Comparison of ENCODE assay signal across 9 cellular contexts in the genomic region with DNA sequence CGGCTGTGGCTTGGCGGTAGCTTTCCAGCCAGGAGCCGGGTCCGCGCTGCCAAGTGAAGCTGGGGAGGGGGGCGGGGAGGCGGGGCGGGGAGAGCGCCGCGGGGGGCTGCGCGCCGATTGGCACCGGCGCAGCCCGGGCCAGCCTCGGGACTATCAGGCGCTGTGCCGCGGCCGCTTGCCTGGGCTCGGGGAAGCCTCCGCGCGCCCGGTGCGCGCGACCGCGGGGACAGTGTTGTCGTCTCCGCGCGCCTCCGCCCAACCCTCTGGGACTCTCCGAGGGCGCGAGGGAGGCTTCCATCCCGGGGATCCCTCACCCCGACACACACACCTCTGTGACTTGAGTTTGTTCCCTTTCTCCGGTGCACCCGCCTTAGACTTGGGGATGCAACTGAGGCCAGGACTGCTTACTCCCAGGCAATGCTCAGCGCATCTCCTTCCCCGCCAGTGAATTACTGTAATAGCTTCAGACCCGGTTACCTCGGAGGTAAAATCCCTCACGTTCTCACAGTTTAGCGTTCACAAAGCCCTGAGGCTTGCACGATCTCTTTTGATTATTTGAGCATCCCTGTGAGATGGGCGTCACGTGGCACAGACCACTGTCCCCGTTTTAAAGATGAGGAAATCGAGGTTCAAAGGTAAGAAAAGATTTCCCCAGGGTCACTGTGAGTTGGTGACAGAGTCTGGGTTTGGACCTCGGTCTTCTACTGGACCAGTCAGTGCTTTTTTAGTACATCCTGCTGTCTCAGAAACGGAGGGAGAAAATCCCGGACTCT. TPM values are rescaled to one million over a fixed set of nuclear protein-coding genes. Genes with fewer than 3 reads are reported as not detected.
DNase-seq lines count a peak whose midpoint lies in the region; ATAC-seq, FAIRE-seq and TF ChIP-seq lines count a peak whose summit lies in the region.
"Had no signal": no experiment of that assay in that cellular context is flagged by ENCODE, and none has a peak within 500 bp of the region (broad histone marks: within the 10 kb centered on the region; RNA-seq: fewer than 3 reads in every experiment).

A gene (minus strand): TSS at position 26 of the 773 bp plus-strand sequence. CDS start 92 bp downstream, outside the sequence.

- FAIRE-seq in GM12878 (lab: Jason Lieb, UNC) = no peak
- FAIRE-seq in GM19239 (lab: Jason Lieb, UNC) = no peak

- ATAC-seq in GM12878 (no peak), GM18502 (IDR thresholded peaks at IDR 0.05; ENCODE audit: poor library complexity, unreplicated experiment) (no peak)

- H3K4me1 ChIP-seq in BE2C (no peaks in the 10 kb centered on the region), GM12878 (ENCODE audit: control insufficient read depth, insufficient read depth, low read length) (no peaks in the 10 kb centered on the region), mesodermal cell (ENCODE audit: control insufficient read depth, insufficient read depth, low read length, poor library complexity, severe bottlenecking) (peaks cover 12% of the 10 kb centered on the region), adrenal gland (replicated peaks in 1 of 2) (peaks cover 7 to 30% of the 10 kb centered on the region in 2 donors)

- no peak within 1 kb of the TSS for H3K9ac ChIP-seq in GM12878 (ENCODE audit: control insufficient read depth, insufficient read depth, low read length)

- H3K36me3 ChIP-seq in BE2C (no peaks in the 10 kb centered on the region), GM12878 (ENCODE audit: control insufficient read depth in 2 of 2, insufficient read depth in 2 of 2, low read length in 1 of 2) (no peaks in the 10 kb centered on the region), mesodermal cell (ENCODE audit: control insufficient read depth, insufficient read depth, low read length) (no peaks in the 10 kb centered on the region), adrenal gland (replicated peaks in 1 of 2) (no peaks in the 10 kb centered on the region)

- no peak for TF ChIP-seq POLR2A in GM12878 (IDR thresholded peaks at IDR 0.05; ENCODE audit: low read depth, low read length)
- TF ChIP-seq POLR2A in adrenal gland (IDR thresholded peaks at IDR 0.05) = no peak

- no peak for TF ChIP-seq EP300 in Ishikawa (IDR thresholded peaks at IDR 0.05; ENCODE audit: borderline replicate concordance)
- TF ChIP-seq EP300 in GM12878 (IDR thresholded peaks at IDR 0.05; ENCODE audit: borderline replicate concordance in 1 of 2, control insufficient read depth in 1 of 2, low read depth in 2 of 2, low read length in 2 of 2) = no peak

- intact Hi-C loops in GM12878 (cut with micrococcal nuclease; ENCODE audit: unreplicated experiment) = no loop called here
- intact Hi-C loops in adrenal gland (cut with DNase I) = no loop called here

- no peaks in the 10 kb centered on the region for H3K79me2 ChIP-seq in GM12878 (ENCODE audit: control insufficient read depth, insufficient read depth, low read length)

- RAD21 ChIA-PET in GM12878 (lab: Charles Lee; ENCODE audit: unreplicated experiment) = no interaction called here

- H2AFZ ChIP-seq in GM12878 (ENCODE audit: control insufficient read depth, low read depth, low read length) = no peak within 1 kb of the TSS

- H3K9me3 ChIP-seq in BE2C = no peaks in the 10 kb centered on the region
- H3K9me3 ChIP-seq in GM12878 (replicated peaks; ENCODE audit: control insufficient read depth, insufficient read depth, low read length) = no peaks in the 10 kb centered on the region
- H3K9me3 ChIP-seq in mesodermal cell (ENCODE audit: control insufficient read depth, low read length) = no peaks in the 10 kb centered on the region
- H3K9me3 ChIP-seq in adrenal gland (replicated peaks in 1 of 3) = no peaks in the 10 kb centered on the region

- H3K27ac ChIP-seq in GM12878 (ENCODE audit: control insufficient read depth, insufficient read depth) = no peak within 1 kb of the TSS
- no peak within 1 kb of the TSS for H3K27ac ChIP-seq in mesodermal cell (ENCODE audit: low read depth, low read length, severe bottlenecking)
- no peak within 1 kb of the TSS for H3K27ac ChIP-seq in adrenal gland

- peak; percentile 20 for DNase-seq in BE2C
- DNase-seq in GM12878 (ENCODE audit: low read depth, low spot score) = no peak
- DNase-seq in adrenal gland = no peak
- DNase-seq in GM19239 (ENCODE audit: insufficient read length, low spot score) = no peak
- no peak for DNase-seq in activated effector memory CD4-positive, alpha-beta T cell treated with anti-CD3 and anti-CD28 coated beads, Interleukin-2, amount 50 U/mL, for 16 hours

- CTCF ChIA-PET in GM12878 (lab: Yijun Ruan, JAX) = no interaction called here

- in situ Hi-C loops in GM12878 (cut with MboI) = no loop called here

- TF ChIP-seq RAD21 in Ishikawa (IDR thresholded peaks at IDR 0.05; ENCODE audit: low read depth) (no peak), GM12878 (IDR thresholded peaks at IDR 0.05; ENCODE audit: insufficient read depth, low read depth, low read length) (no peak)

- TF ChIP-seq CTCF in BE2C (IDR thresholded peaks at IDR 0.05; ENCODE audit: low read depth, low read length) (no peak), GM12878 (IDR thresholded peaks at IDR 0.05 in 2 of 3, conservative IDR thresholded peaks at IDR 0.05 in 1 of 3; ENCODE audit: control insufficient read depth in 2 of 3, extremely low read depth in 1 of 3, insufficient read depth in 1 of 3, low read depth in 3 of 3, low read length in 3 of 3) (no peak), adrenal gland (IDR thresholded peaks at IDR 0.05) (no peak)

- H3K4me3 ChIP-seq in BE2C (ENCODE audit: low read depth, low read length) (no peak within 1 kb of the TSS; the same call in 1 of the 2 replicates), GM12878 (no peak within 1 kb of the TSS), mesodermal cell (ENCODE audit: extremely low read depth, insufficient read depth, low read length, poor library complexity, severe bottlenecking) (peak within 1 kb of the TSS; percentile 31), adrenal gland (peak within 1 kb of the TSS in 1 of 4 donors; percentile 36)

- no TSS peak for BruUV-seq in GM12878 (replicated peaks; lab: Mats Ljungman, UMichigan)

- POLR2A ChIA-PET in GM12878 (lab: Charles Lee) = no interaction called here

- H3K4me2 ChIP-seq in GM12878 (ENCODE audit: control insufficient read depth, insufficient read depth) = no peak within 1 kb of the TSS

- H3K27me3 ChIP-seq in BE2C = peaks cover 95% of the 10 kb centered on the region
- peaks cover 19 to 20% of the 10 kb centered on the region in 2 experiments for H3K27me3 ChIP-seq in GM12878 (replicated peaks in 1 of 2; ENCODE audit: control insufficient read depth in 2 of 2, insufficient read depth in 2 of 2, low read length in 1 of 2)
- peaks cover 61% of the 10 kb centered on the region for H3K27me3 ChIP-seq in adrenal gland

- SMC1A ChIA-PET in GM12878 (lab: Charles Lee; ENCODE audit: uncharacterized antibody, unreplicated experiment) = no interaction called here

- WGBS in GM12878 (ENCODE audit: insufficient coverage, insufficient replicate concordance, low lambda C conversion rate, missing lambda C conversion rate) = 1% methylated on average over 35 of the region's 58 CpGs
- 2 to 3% methylated on average over 41 to 43 of the region's 58 CpGs for WGBS in mesodermal cell (ENCODE audit: insufficient coverage in 2 of 2), 2 experiments
- 3 to 11% (median 4%) methylated on average over 15 to 55 of the region's 58 CpGs for WGBS in adrenal gland, 4 donors

- H4K20me1 ChIP-seq in GM12878 (ENCODE audit: control insufficient read depth, insufficient read depth) = no peaks in the 10 kb centered on the region

TF ChIP-seq in Ishikawa, 13 proteins besides CTCF, POLR2A, EP300 and RAD21 (continues in another document):
- TF ChIP-seq YY1 (IDR thresholded peaks at IDR 0.05; ENCODE audit: low read depth) (0 out of 2 replicates have a peak, but pooled peaks have one; percentile 27), CREB1 (IDR thresholded peaks at IDR 0.05; ENCODE audit: low read depth) (no peak), EGR1 (IDR thresholded peaks at IDR 0.05) (no peak), CEBPB (IDR thresholded peaks at IDR 0.05) (no peak), ZBTB7A (IDR thresholded peaks at IDR 0.05; ENCODE audit: low read depth) (no peak), TCF12 (IDR thresholded peaks at IDR 0.05; ENCODE audit: low read depth) (peak; percentile 4; the same call in 1 of the 2 replicates), TEAD4 (IDR thresholded peaks at IDR 0.05) (no peak)
- TF ChIP-seq, protein P1, sequence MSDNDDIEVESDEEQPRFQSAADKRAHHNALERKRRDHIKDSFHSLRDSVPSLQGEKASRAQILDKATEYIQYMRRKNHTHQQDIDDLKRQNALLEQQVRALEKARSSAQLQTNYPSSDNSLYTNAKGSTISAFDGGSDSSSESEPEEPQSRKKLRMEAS (IDR thresholded peaks at IDR 0.05) = no peak

RNA-seq across cellular contexts. Expression of the gene that starts here (rescaled TPM):
- not detected for polyA plus RNA-seq in BE2C (2012; ENCODE audit: insufficient read depth, insufficient read length, low read depth)
- not detected in 2 replicates for total RNA-seq in GM12878 (2013; cell fraction: nucleolus; rRNA removed)
- not detected in 2 replicates for total RNA-seq in GM12878 (2014; rRNA removed)
- total RNA-seq in GM12878 (2014; rRNA removed; fragmentation: Illumina TruSeq; extraction: Trizol) = not detected in 2 replicates
- total RNA-seq in GM12878 (2021) = not detected in 2 replicates
- polyA plus RNA-seq in GM12878 (2011; ENCODE audit: low read depth) = not detected
- polyA plus RNA-seq in GM12878 (2011; rRNA removed) = not detected in 2 replicates
- not detected in 2 replicates for polyA plus RNA-seq in GM12878 (2011; cell fraction: cytosol; rRNA removed)
- not detected in 2 replicates for polyA plus RNA-seq in GM12878 (2011; cell fraction: nucleus; rRNA removed)
- polyA plus RNA-seq in GM12878 (2012) = 0.04 TPM in 1 of 2 replicates, not detected in the other
- polyA plus RNA-seq in GM12878 (2014; fragmentation: Illumina TruSeq; extraction: Trizol) = not detected in 2 replicates
- polyA plus RNA-seq in GM12878 (2014; fragmentation: Nextera tagmentation; extraction: Ambion mirVana) = not detected
- not detected in 2 replicates for polyA plus RNA-seq in GM12878 (2014; rRNA removed)
- not detected for polyA plus RNA-seq in GM12878 (2016; fragmentation: Nextera tagmentation; extraction: Ambion mirVana)
- polyA minus RNA-seq in GM12878 (2011; rRNA and poly(A)+ RNA removed) = not detected in 2 replicates
- not detected in 2 replicates for polyA minus RNA-seq in GM12878 (2011; cell fraction: cytosol; rRNA and poly(A)+ RNA removed)
- not detected in 2 replicates for polyA minus RNA-seq in GM12878 (2011; cell fraction: nucleus; rRNA and poly(A)+ RNA removed)
- 0.44 TPM for polyA plus RNA-seq in mesodermal cell (2013, experiment 1 of 2)
- polyA plus RNA-seq in mesodermal cell (2013, experiment 2 of 2) = 0.30 TPM
- total RNA-seq in adrenal gland = not detected
- polyA plus RNA-seq in adrenal gland = not detected
- total RNA-seq: activated CD8-positive, alpha-beta memory T cell treated with anti-CD3 and anti-CD28 coated beads for 36 hours had no signal
